ENCODE assay signal across 7 cellular contexts in the genomic region with DNA sequence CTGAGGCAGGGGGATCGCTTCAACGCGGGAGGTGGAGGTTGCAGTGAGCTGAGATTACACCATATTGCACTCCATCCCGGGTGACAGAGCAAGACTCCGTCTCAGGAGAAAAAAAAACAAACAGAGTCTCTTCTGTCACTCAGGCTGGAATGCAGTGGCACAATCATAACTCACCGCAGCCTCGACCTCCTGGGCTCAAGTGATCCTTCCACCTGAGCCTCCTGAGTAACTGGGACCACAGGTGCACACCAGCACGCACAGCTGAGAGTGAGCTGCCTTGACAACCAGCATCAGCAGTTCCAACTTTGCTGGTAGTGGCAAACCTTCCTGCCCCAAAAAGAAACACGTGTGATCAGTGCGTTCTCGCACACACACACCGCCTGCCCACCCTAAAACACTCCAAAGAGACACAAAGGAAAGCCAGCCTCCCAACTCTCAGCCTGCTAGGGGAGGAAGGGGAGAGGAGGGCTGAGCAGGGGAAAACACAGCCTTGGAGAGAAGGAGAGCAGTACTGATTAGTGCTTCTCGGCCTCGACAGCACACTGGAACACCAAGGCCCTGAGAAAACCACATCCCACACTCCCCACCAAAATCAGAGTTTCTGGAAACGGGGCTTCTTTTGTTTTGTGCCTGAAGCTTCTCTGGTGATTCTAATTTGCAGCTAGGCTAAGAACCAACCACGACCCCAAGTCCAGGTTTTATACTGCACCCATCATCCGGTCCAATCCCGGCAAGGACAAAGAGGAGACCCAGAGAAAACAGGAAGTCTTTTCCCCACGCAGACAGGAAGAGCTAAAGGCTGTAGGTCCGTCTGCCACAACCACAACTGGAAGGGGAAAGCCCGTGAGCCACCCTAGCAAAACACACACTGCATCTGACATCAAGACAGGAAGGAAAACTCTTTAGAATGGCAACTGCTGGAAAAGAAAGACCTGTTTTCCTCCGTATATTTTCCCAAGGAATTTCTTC. TPM values are rescaled to one million over a fixed set of nuclear protein-coding genes. Genes with fewer than 3 reads are reported as not detected.
A peak's percentile ranks its signal among the peaks of the same experiment; 100 is the strongest.
DNase-seq lines count a peak whose midpoint lies in the region; ATAC-seq and TF ChIP-seq lines count a peak whose summit lies in the region.

No MANE protein-coding gene starts in this region.

- TF ChIP-seq POLR2A in testis (IDR thresholded peaks at IDR 0.05): no peak

- H3K4me1 ChIP-seq in GM23338 (ENCODE audit: insufficient read depth) (0 out of 2 replicates have a peak, but pooled peaks cover 5% of the 10 kb centered on the region), mucosa of descending colon (ENCODE audit: low read depth) (peaks cover 29% of the 10 kb centered on the region), testis (peaks cover 48% of the 10 kb centered on the region)

- peaks cover 15% of the 10 kb centered on the region for H4K20me1 ChIP-seq in GM23338 (replicated peaks; ENCODE audit: insufficient read depth)

- intact Hi-C loops in mucosa of descending colon (cut with DNase I, micrococcal nuclease) (no loop called here), testis (cut with DNase I; ENCODE audit: low total_unique reads) (no loop called here)

- no peak for TF ChIP-seq CTCF in GM23338 (conservative IDR thresholded peaks at IDR 0.05; ENCODE audit: low read depth in 2 of 2)
- TF ChIP-seq CTCF in chondrocyte (IDR thresholded peaks at IDR 0.05): no peak
- no peak for TF ChIP-seq CTCF in mucosa of descending colon (IDR thresholded peaks at IDR 0.05)
- no peak for TF ChIP-seq CTCF in testis (IDR thresholded peaks at IDR 0.05)

- H2AFZ ChIP-seq in GM23338: no peak overlapping the region

- no peaks in the 10 kb centered on the region for H3K9me2 ChIP-seq in GM23338 (ENCODE audit: insufficient read depth)

- H3K27ac ChIP-seq in GM23338 (ENCODE audit: low read depth) (peak overlapping the region; percentile 79), testis (peak overlapping the region; percentile 67 to 89)

- H3K4me3 Mint-ChIP-seq in GM23338: no peak overlapping the region
- peak overlapping the region; percentile 55 for H3K4me3 Mint-ChIP-seq in chondrocyte (ENCODE audit: unreplicated experiment)

- H3K4me3 ChIP-seq in GM23338 (no peak overlapping the region), mucosa of descending colon (no peak overlapping the region), testis (no peak overlapping the region)

- 43 to 56% methylated on average over 22 of the region's 22 CpGs for WGBS in testis, 2 donors

- no peak overlapping the region for H3K4me2 ChIP-seq in GM23338

- H3K27ac Mint-ChIP-seq in GM23338 (peak overlapping the region; percentile 83; the same call in 1 of the 2 replicates), chondrocyte (ENCODE audit: unreplicated experiment) (peak overlapping the region; percentile 99)

- H3K36me3 ChIP-seq in GM23338 (ENCODE audit: insufficient read depth) (no peaks in the 10 kb centered on the region), mucosa of descending colon (ENCODE audit: low read depth) (peaks cover 4% of the 10 kb centered on the region), testis (ENCODE audit: low read depth, missing control alignments) (no peaks in the 10 kb centered on the region)

- H3K27me3 ChIP-seq in GM23338 (ENCODE audit: insufficient read depth) (no peaks in the 10 kb centered on the region), testis (no peaks in the 10 kb centered on the region)

- H3K79me2 ChIP-seq in GM23338 (replicated peaks; ENCODE audit: insufficient read depth): peaks cover 78% of the 10 kb centered on the region

- no peaks in the 10 kb centered on the region for H3F3A ChIP-seq in GM23338 (replicated peaks; ENCODE audit: low read depth)

- H3K4me1 Mint-ChIP-seq in GM23338 (peaks cover 36% of the 10 kb centered on the region), chondrocyte (ENCODE audit: low read depth) (peaks cover 64% of the 10 kb centered on the region)

- H3K36me3 Mint-ChIP-seq in GM23338 (ENCODE audit: low read depth) (peaks cover under 1% of the 10 kb centered on the region; the same call in 2 of the 3 replicates), chondrocyte (ENCODE audit: low read depth) (no peaks in the 10 kb centered on the region)

- H3K9me3 Mint-ChIP-seq in GM23338: no peaks in the 10 kb centered on the region; the same call in 2 of the 3 replicates
- H3K9me3 Mint-ChIP-seq in chondrocyte (ENCODE audit: low read depth): no peaks in the 10 kb centered on the region

- H3K9me3 ChIP-seq in mucosa of descending colon: no peaks in the 10 kb centered on the region
- H3K9me3 ChIP-seq in testis: no peaks in the 10 kb centered on the region

- H3K27me3 Mint-ChIP-seq in GM23338 (ENCODE audit: insufficient read depth, low read depth, poor library complexity): peaks cover 7% of the 10 kb centered on the region
- no peaks in the 10 kb centered on the region for H3K27me3 Mint-ChIP-seq in chondrocyte (ENCODE audit: low read depth)

- DNase-seq in GM23338 (ENCODE audit: low spot score) (no peak), SKM-1 (lab: John Stamatoyannopoulos, UW; ENCODE audit: unreplicated experiment) (peak; percentile 42), chondrocyte (ENCODE audit: low spot score) (peak; percentile 27), mucosa of descending colon (peak in 1 of 3 donors; percentile 48), testis (peak; percentile 42), NCI-H510A treated with DMSO at 0.1 percent for 48 hours (lab: John Stamatoyannopoulos, UW) (no peak), NCI-H2107 (lab: John Stamatoyannopoulos, UW) (no peak)

- ATAC-seq in GM23338 (no peak), mucosa of descending colon (peak; percentile 26)

TF ChIP-seq in GM23338, 12 proteins besides CTCF, POLR2A, EP300 and RAD21 (continues in another document):
- no peak for TF ChIP-seq ETS1 (IDR thresholded peaks at IDR 0.05)

RNA-seq across cellular contexts. Expression of gene ZCCHC14, which starts 28.8 kb away (rescaled TPM):
- total RNA-seq in GM23338 (2014; rRNA removed; shearing (Covaris generic)): 22.4 and 31.2 TPM in 2 replicates
- polyA plus RNA-seq in GM23338 (2016; fragmentation: Nextera tagmentation; extraction: Ambion mirVana): 6.8 and 7.6 TPM in 2 replicates
- total RNA-seq in chondrocyte: 28.0 to 29.6 TPM (median 29.6 TPM) in 3 replicates
- total RNA-seq in mucosa of descending colon: 10 to 100 TPM; 30.3 to 36.4 (median 32.3) TPM
- total RNA-seq in testis: 10 to 100 TPM; 82.3 to 94.0 TPM
- polyA plus RNA-seq in testis (ENCODE audit: insufficient read depth, low read depth, low replicate concordance): 130 TPM

Comparison
In these comparisons a context has a peak if more than half of its experiments do, and no peak if none do; other contexts are left out.
1. DNase-seq: peak in SKM-1 (single experiment), chondrocyte (single experiment) and testis (single experiment); none in GM23338 (single experiment), NCI-H510A treated with DMSO at 0.1 percent for 48 hours (single experiment) and NCI-H2107 (single experiment).